ENCODE assay signal across 17 cellular contexts in the genomic region with DNA sequence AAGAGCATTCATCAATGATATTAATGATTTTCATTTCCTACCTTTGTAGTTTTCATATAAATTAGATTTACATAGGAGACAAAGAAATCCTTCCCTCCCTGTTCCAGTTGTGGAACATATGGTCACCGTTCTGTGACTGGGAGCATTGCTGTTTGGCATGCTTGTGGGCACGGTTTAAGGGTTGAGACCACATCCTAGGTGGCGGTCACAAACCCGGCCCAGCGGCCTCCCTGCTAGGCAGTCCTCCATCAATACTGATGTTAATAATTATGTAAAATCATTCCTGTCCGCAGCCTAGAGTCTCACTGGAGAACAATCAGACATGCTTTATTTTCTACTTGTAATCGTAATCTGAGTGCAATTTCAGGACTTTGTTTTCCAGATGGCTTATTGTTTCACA.
"Had no signal": no experiment of that assay in that cellular context is flagged by ENCODE, and none has a peak within 500 bp of the region (broad histone marks: within the 10 kb centered on the region; RNA-seq: fewer than 3 reads in every experiment).

No MANE protein-coding gene starts in this region.

- DNase-seq: activated CD4-positive, alpha-beta T cell treated with anti-CD3 and anti-CD28 coated beads, Interleukin-2, amount 10 ng/mL, durations not matched to agents 7 days and 5 days; activated CD4-positive, CD25-positive, alpha-beta regulatory T cell; activated CD8-positive, alpha-beta memory T cell treated with anti-CD3 and anti-CD28 coated beads for 24 hours; activated gamma-delta T cell; activated T-cell treated with anti-CD3 and anti-CD28 coated beads for 4 hours; amygdala; brain microvascular endothelial cell; cerebellar nuclear complex; dermis blood vessel endothelial cell; kidney glomerular epithelial cell; mesendoderm; right cardiac atrium; small intestine; transverse colon had no signal

- H3K4me3 Mint-ChIP-seq: activated CD4-positive, alpha-beta T cell treated with anti-CD3 and anti-CD28 coated beads, Interleukin-2, amount 10 ng/mL, durations not matched to agents 7 days and 5 days; activated naive CD8-positive, alpha-beta T cell; stimulated activated memory B cell treated with anti-CD40 and anti-IgM and Interleukin-4, amounts not matched to agents 10 μg/mL and 1 μg/mL and 100 μg/mL, for 72 hours had no signal

- H3K9me3 Mint-ChIP-seq: activated CD4-positive, alpha-beta T cell treated with anti-CD3 and anti-CD28 coated beads, Interleukin-2, amount 10 ng/mL, durations not matched to agents 7 days and 5 days had no signal

- H3K27ac Mint-ChIP-seq: activated CD4-positive, alpha-beta T cell treated with anti-CD3 and anti-CD28 coated beads, Interleukin-2, amount 10 ng/mL, durations not matched to agents 7 days and 5 days; activated naive CD8-positive, alpha-beta T cell; stimulated activated memory B cell treated with anti-CD40 and anti-IgM and Interleukin-4, amounts not matched to agents 10 μg/mL and 1 μg/mL and 100 μg/mL, for 72 hours had no signal

- H3K4me1 Mint-ChIP-seq: activated CD4-positive, alpha-beta T cell treated with anti-CD3 and anti-CD28 coated beads, Interleukin-2, amount 10 ng/mL, durations not matched to agents 7 days and 5 days; stimulated activated memory B cell treated with anti-CD40 and anti-IgM and Interleukin-4, amounts not matched to agents 10 μg/mL and 1 μg/mL and 100 μg/mL, for 72 hours had no signal

- H3K27me3 Mint-ChIP-seq: activated CD4-positive, alpha-beta T cell treated with anti-CD3 and anti-CD28 coated beads, Interleukin-2, amount 10 ng/mL, durations not matched to agents 7 days and 5 days had no signal

- H3K27ac ChIP-seq: brain microvascular endothelial cell, neutrophil, transverse colon had no signal

- H3K36me3 Mint-ChIP-seq: activated naive CD8-positive, alpha-beta T cell; stimulated activated memory B cell treated with anti-CD40 and anti-IgM and Interleukin-4, amounts not matched to agents 10 μg/mL and 1 μg/mL and 100 μg/mL, for 72 hours had no signal
